In genomic region chr10:63237396-63237795, GRCh38 we compare ENCODE assay signal across 2 cellular contexts.
TF ChIP-seq lines count a peak whose summit lies in the region.

No MANE protein-coding gene starts in this region.

TF ChIP-seq in SK-N-SH, 30 proteins besides CTCF, POLR2A, EP300 and RAD21 (continued from another document):
- TF ChIP-seq ZBTB33 (IDR thresholded peaks at IDR 0.05; ENCODE audit: borderline replicate concordance, low read depth) = no peak
- TF ChIP-seq TEAD4 (IDR thresholded peaks at IDR 0.05; ENCODE audit: borderline replicate concordance, insufficient read depth) = no peak
- no peak for TF ChIP-seq JUND (IDR thresholded peaks at IDR 0.05)
- TF ChIP-seq MAX (IDR thresholded peaks at IDR 0.05; ENCODE audit: low read depth) = no peak
- no peak for TF ChIP-seq REST (IDR thresholded peaks at IDR 0.05; ENCODE audit: low read depth, low read length)
- TF ChIP-seq USF1 (IDR thresholded peaks at IDR 0.05; ENCODE audit: borderline replicate concordance, low read depth) = no peak
- no peak for TF ChIP-seq GATA2 (CRISPR knock-in tag; IDR thresholded peaks at IDR 0.05)
- no peak for TF ChIP-seq TAF1 (IDR thresholded peaks at IDR 0.05; ENCODE audit: borderline replicate concordance, low read depth, low read length)

TF ChIP-seq in SK-N-SH treated with all-trans-retinoic acid at 6 μM for 48 hours, 23 proteins besides CTCF, POLR2A, EP300 and RAD21 (continued from another document):
- TF ChIP-seq CSRNP3 (CRISPR knock-in tag; IDR thresholded peaks at IDR 0.05) (no peak), ZNF565 (CRISPR knock-in tag; conservative IDR thresholded peaks at IDR 0.05; ENCODE audit: low read depth) (no peak), RARB (CRISPR knock-in tag; IDR thresholded peaks at IDR 0.05) (no peak), BACH2 (CRISPR knock-in tag; IDR thresholded peaks at IDR 0.05; ENCODE audit: borderline replicate concordance) (no peak), TOX (CRISPR knock-in tag; IDR thresholded peaks at IDR 0.05; ENCODE audit: borderline replicate concordance) (no peak)
